Comparison of ENCODE assay signal across 8 cellular contexts in genomic region chr3:147191795-147192385, GRCh38.
DNase-seq lines count a peak whose midpoint lies in the region; ATAC-seq and TF ChIP-seq lines count a peak whose summit lies in the region.

No MANE protein-coding gene starts in this region.

- ATAC-seq in GM21381 (IDR thresholded peaks at IDR 0.05; ENCODE audit: unreplicated experiment), result peak; percentile 66
- ATAC-seq in HG02642 (IDR thresholded peaks at IDR 0.05; ENCODE audit: poor library complexity, unreplicated experiment), result no peak
- no peak for ATAC-seq in GM21825 (IDR thresholded peaks at IDR 0.05; ENCODE audit: unreplicated experiment)

- H3K9me3 ChIP-seq in Loucy (ENCODE audit: insufficient read depth, low read depth, low read length), result no peaks in the 10 kb centered on the region

- H3K4me1 ChIP-seq in Loucy (ENCODE audit: insufficient read depth, low read length, poor library complexity, severe bottlenecking), result no peaks in the 10 kb centered on the region

- H2AFZ ChIP-seq in Loucy (ENCODE audit: low read length), result no peak overlapping the region; the same call in 1 of the 2 replicates

- no peaks in the 10 kb centered on the region for H3K79me2 ChIP-seq in Loucy (ENCODE audit: insufficient read depth, low read length)

- H4K20me1 ChIP-seq in Loucy (ENCODE audit: insufficient read depth, low read length, poor library complexity, severe bottlenecking), result no peaks in the 10 kb centered on the region

- H3K9me2 ChIP-seq in Loucy (replicated peaks; ENCODE audit: low read depth, low read length), result no peaks in the 10 kb centered on the region

- no peak overlapping the region for H3K4me3 ChIP-seq in Loucy (ENCODE audit: low read length, poor library complexity, severe bottlenecking)

- no peaks in the 10 kb centered on the region for H3F3A ChIP-seq in Loucy (ENCODE audit: low read depth)

- peak; percentile 93 for TF ChIP-seq CTCF in Loucy (conservative IDR thresholded peaks at IDR 0.05; ENCODE audit: low read length)

- H3K27me3 ChIP-seq in Loucy (ENCODE audit: insufficient read depth, low read length, poor library complexity, severe bottlenecking), result no peaks in the 10 kb centered on the region

- no peak overlapping the region for H3K9ac ChIP-seq in Loucy (ENCODE audit: low read depth, low read length, poor library complexity, severe bottlenecking)

- H3K36me3 ChIP-seq in Loucy (ENCODE audit: insufficient read depth, low read length), result no peaks in the 10 kb centered on the region

- H3K4me2 ChIP-seq in Loucy (ENCODE audit: low read depth, low read length, poor library complexity, severe bottlenecking), result no peak overlapping the region

- DNase-seq in DMS53 treated with DMSO at 0.1 percent for 48 hours (lab: John Stamatoyannopoulos, UW; ENCODE audit: unreplicated experiment) (peak; percentile 31), SW480 (ENCODE audit: low spot score) (peak; percentile 49), hepatic stellate cell (ENCODE audit: low spot score) (peak; percentile 1), superior temporal gyrus (ENCODE audit: extremely low spot score) (peak; percentile 72)

Comparison
In these comparisons a context has a peak if more than half of its experiments do, and no peak if none do; other contexts are left out.
1. DNase-seq: peak in every context shown above with its lines; median percentile 72 in superior temporal gyrus; 49 in SW480; 31 in DMS53 treated with DMSO at 0.1 percent for 48 hours; 1 in hepatic stellate cell.